In the genomic region with DNA sequence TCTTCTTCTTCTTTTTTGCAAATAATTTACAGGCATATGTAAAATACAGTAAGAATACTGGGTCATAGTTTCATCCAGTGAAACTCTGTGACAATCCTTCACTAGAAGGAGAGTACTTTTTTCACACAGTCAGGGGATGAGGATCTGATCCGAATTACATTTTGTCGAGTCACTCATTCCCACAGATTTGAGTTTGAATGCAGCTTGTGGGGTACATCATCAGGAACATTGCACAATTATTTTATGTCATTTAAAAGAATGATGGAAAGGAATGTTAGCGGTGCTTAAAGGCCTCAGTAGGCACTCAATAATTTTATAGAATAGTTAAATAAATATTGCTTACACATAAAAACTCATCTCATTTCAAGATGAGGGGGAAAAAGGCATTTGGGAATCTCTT, we compare ENCODE assay signal across 17 cellular contexts.
DNase-seq lines count a peak whose midpoint lies in the region; ATAC-seq, FAIRE-seq and TF ChIP-seq lines count a peak whose summit lies in the region.
"Had no signal": no experiment of that assay in that cellular context is flagged by ENCODE, and none has a peak within 500 bp of the region (broad histone marks: within the 10 kb centered on the region; RNA-seq: fewer than 3 reads in every experiment).

No MANE protein-coding gene starts in this region.

- H3K9me3 ChIP-seq in A549 (no peaks in the 10 kb centered on the region), GM23248 (ENCODE audit: low read depth) (no peaks in the 10 kb centered on the region), hepatocyte (ENCODE audit: low read depth) (no peaks in the 10 kb centered on the region)
- H3K9me3 ChIP-seq: lower lobe of right lung had no signal

- in situ Hi-C loops in GM23248 (cut with MboI): no loop called here

- H3F3A ChIP-seq in GM23248 (ENCODE audit: insufficient read depth): no peaks in the 10 kb centered on the region

- H3K4me1 ChIP-seq in A549: peaks cover 39% of the 10 kb centered on the region
- H3K4me1 ChIP-seq in GM23248 (ENCODE audit: insufficient read depth): peaks cover 5% of the 10 kb centered on the region; the same call in 1 of the 2 replicates
- peaks cover 12% of the 10 kb centered on the region for H3K4me1 ChIP-seq in hepatocyte (ENCODE audit: insufficient read depth)
- H3K4me1 ChIP-seq: lower lobe of right lung had no signal

- H3K4me3 ChIP-seq in A549 (no peak overlapping the region), GM23248 (no peak overlapping the region), hepatocyte (no peak overlapping the region)
- H3K4me3 ChIP-seq: lower lobe of right lung had no signal

- 33% methylated on average over 3 of the region's 3 CpGs for WGBS in A549 (ENCODE audit: missing lambda C conversion rate)
- 62 to 78% methylated on average over 3 of the region's 3 CpGs for WGBS in GM23248 (ENCODE audit: low coverage in 1 of 2, low lambda C conversion rate in 2 of 2, missing lambda C conversion rate in 2 of 2), 2 experiments
- WGBS in hepatocyte (ENCODE audit: low lambda C conversion rate, missing lambda C conversion rate): 81% methylated on average over 3 of the region's 3 CpGs

- H3K36me3 ChIP-seq in GM23248 (ENCODE audit: low read depth) (no peaks in the 10 kb centered on the region), hepatocyte (replicated peaks; ENCODE audit: insufficient read depth, low read depth) (no peaks in the 10 kb centered on the region)

- peak in 1 of 2 experiments; percentile 43 for DNase-seq in A549 (ENCODE audit: low read depth in 1 of 2, low spot score in 1 of 2)
- DNase-seq in GM23248: peak; percentile 58
- DNase-seq in astrocyte of the hippocampus (ENCODE audit: low read depth, low spot score): peak; percentile 49
- no peak for DNase-seq in hepatocyte (ENCODE audit: low spot score)
- DNase-seq in Kasumi-1 (lab: John Stamatoyannopoulos, UW): no peak
- DNase-seq in DMS153 treated with DMSO at 0.1 percent for 48 hours (lab: John Stamatoyannopoulos, UW; ENCODE audit: unreplicated experiment): no peak
- no peak for DNase-seq in C1 segment of cervical spinal cord (lab: John Stamatoyannopoulos, UW)
- no peak for DNase-seq in HT-29 (ENCODE audit: low spot score)
- DNase-seq: cerebellar nuclear complex, endodermal cell, H7, lower lobe of right lung, MM.1S, natural killer cell, NCI-H2029 treated with DMSO at 0.1 percent for 48 hours, NCI-H82, RPMI8226 had no signal

- no peaks in the 10 kb centered on the region for H3K27me3 ChIP-seq in GM23248 (replicated peaks; ENCODE audit: insufficient read depth)
- no peaks in the 10 kb centered on the region for H3K27me3 ChIP-seq in hepatocyte

- H3K27ac ChIP-seq in A549: peak overlapping the region; percentile 51 to 75
- H3K27ac ChIP-seq in GM23248: no peak overlapping the region
- H3K27ac ChIP-seq in hepatocyte: peak overlapping the region; percentile 9
- H3K27ac ChIP-seq: lower lobe of right lung had no signal

- H3K79me2 ChIP-seq in GM23248 (ENCODE audit: insufficient read depth): no peaks in the 10 kb centered on the region
- H3K79me2 ChIP-seq in hepatocyte: peaks cover 9% of the 10 kb centered on the region

- peak overlapping the region; percentile 17 for H3K4me2 ChIP-seq in A549
- H3K4me2 ChIP-seq in GM23248 (ENCODE audit: unreplicated experiment): no peak overlapping the region
- no peak overlapping the region for H3K4me2 ChIP-seq in hepatocyte

- no peak for TF ChIP-seq RAD21 in A549 (conservative IDR thresholded peaks at IDR 0.05 in 1 of 2, IDR thresholded peaks at IDR 0.05 in 1 of 2)

- H2AFZ ChIP-seq in GM23248 (no peak overlapping the region), hepatocyte (no peak overlapping the region)

- no peaks in the 10 kb centered on the region for H4K20me1 ChIP-seq in GM23248 (ENCODE audit: insufficient read depth)
- no peaks in the 10 kb centered on the region for H4K20me1 ChIP-seq in hepatocyte (ENCODE audit: insufficient read depth, poor library complexity, severe bottlenecking)

- TF ChIP-seq CTCF in A549 (IDR thresholded peaks at IDR 0.05): no peak
- TF ChIP-seq CTCF in hepatocyte (IDR thresholded peaks at IDR 0.05; ENCODE audit: poor library complexity): no peak

- FAIRE-seq in A549 (lab: Jason Lieb, UNC): no peak

- H3K9me2 ChIP-seq in GM23248 (ENCODE audit: insufficient read depth): no peaks in the 10 kb centered on the region
- H3K9me2 ChIP-seq in hepatocyte (replicated peaks; ENCODE audit: insufficient read depth): no peaks in the 10 kb centered on the region

- TF ChIP-seq POLR2A in A549 (IDR thresholded peaks at IDR 0.05; ENCODE audit: low read length): no peak

- 0 out of 5 replicates have a peak, but pooled peaks of 1 of the 2 experiments have one; percentile 30 for TF ChIP-seq EP300 in A549 (IDR thresholded peaks at IDR 0.05)

- no peak overlapping the region for H3K9ac ChIP-seq in GM23248

- ATAC-seq in A549: peak; percentile 47; a peak in 4 of 6 replicates
- ATAC-seq: lower lobe of right lung, natural killer cell had no signal

- CTCF ChIA-PET in A549 (lab: Yijun Ruan, JAX): no interaction called here

- POLR2A ChIA-PET in A549 (lab: Yijun Ruan, JAX): no interaction called here

TF ChIP-seq in A549, 52 proteins besides CTCF, POLR2A, EP300 and RAD21:
- TF ChIP-seq NR3C1 (IDR thresholded peaks at IDR 0.05): no peak
- no peak for TF ChIP-seq RNF2 (IDR thresholded peaks at IDR 0.05; ENCODE audit: borderline replicate concordance, low read depth)
- TF ChIP-seq ZC3H11A (IDR thresholded peaks at IDR 0.05): no peak
- TF ChIP-seq HOXB13 (CRISPR knock-in tag; IDR thresholded peaks at IDR 0.05; ENCODE audit: low read depth): no peak
- no peak for TF ChIP-seq ZNF302 (CRISPR knock-in tag; IDR thresholded peaks at IDR 0.05)
- TF ChIP-seq JUNB (IDR thresholded peaks at IDR 0.05): no peak
- peak; percentile 47; the same call in 1 of the 2 replicates for TF ChIP-seq NFE2L2 (conservative IDR thresholded peaks at IDR 0.05; ENCODE audit: low read length)
- no peak for TF ChIP-seq MYC (IDR thresholded peaks at IDR 0.05; ENCODE audit: borderline replicate concordance, low read length)
- no peak for TF ChIP-seq HEYL (CRISPR knock-in tag; IDR thresholded peaks at IDR 0.05)
- TF ChIP-seq RCOR1 (IDR thresholded peaks at IDR 0.05; ENCODE audit: low read depth, low read length): no peak
- TF ChIP-seq KDM5A (IDR thresholded peaks at IDR 0.05): no peak
- TF ChIP-seq TP53 (CRISPR knock-in tag; IDR thresholded peaks at IDR 0.05): no peak
- TF ChIP-seq USF2 (IDR thresholded peaks at IDR 0.05): no peak
- no peak for TF ChIP-seq ESRRA (IDR thresholded peaks at IDR 0.05; ENCODE audit: borderline replicate concordance, low read length)
- no peak for TF ChIP-seq PHF8 (IDR thresholded peaks at IDR 0.05; ENCODE audit: borderline replicate concordance, low read depth)
- no peak for TF ChIP-seq ATOH8 (CRISPR knock-in tag; IDR thresholded peaks at IDR 0.05; ENCODE audit: low read depth)
- no peak for TF ChIP-seq HDAC2 (IDR thresholded peaks at IDR 0.05)
- TF ChIP-seq ZSCAN20 (CRISPR knock-in tag; IDR thresholded peaks at IDR 0.05): no peak
- TF ChIP-seq MAFK (IDR thresholded peaks at IDR 0.05; ENCODE audit: partially characterized antibody): peak; percentile 73
- TF ChIP-seq POLR2AphosphoS2 (conservative IDR thresholded peaks at IDR 0.05; ENCODE audit: low read length): no peak
- TF ChIP-seq CEBPB (IDR thresholded peaks at IDR 0.05): peak; percentile 51 to 78; a peak in 3 of 4 replicates
- TF ChIP-seq FOXS1 (CRISPR knock-in tag; IDR thresholded peaks at IDR 0.05): no peak

Comparison
In these comparisons a context has a peak if more than half of its experiments do, and no peak if none do; other contexts are left out.
1. DNase-seq: peak in GM23248 (single experiment) and astrocyte of the hippocampus (single experiment); none in hepatocyte (single experiment), Kasumi-1 (0 of 2), DMS153 treated with DMSO at 0.1 percent for 48 hours (single experiment), C1 segment of cervical spinal cord (0 of 14) and HT-29 (single experiment).